ENCODE assay signal across 8 cellular contexts in the genomic region with DNA sequence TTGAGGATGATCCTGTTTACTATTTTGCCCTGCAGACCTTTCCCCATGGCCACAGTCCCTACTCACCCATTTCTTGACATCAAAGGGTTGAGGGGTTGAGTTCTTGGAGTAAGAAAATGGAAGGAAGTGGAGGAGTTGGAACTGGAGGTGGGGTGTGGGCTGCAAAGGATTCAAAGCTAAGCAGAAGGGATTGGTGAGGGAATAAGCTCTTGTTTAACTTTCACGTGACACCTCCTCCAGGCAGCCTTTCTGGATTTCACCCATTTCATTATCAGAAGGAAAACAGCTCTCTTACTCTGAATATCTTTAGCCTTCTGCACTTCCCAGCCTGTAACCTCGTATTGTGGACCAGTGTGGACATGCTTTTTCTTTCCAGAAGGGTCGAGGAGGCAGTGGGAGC. TPM values are rescaled to one million over a fixed set of nuclear protein-coding genes. Genes with fewer than 3 reads are reported as not detected.
DNase-seq lines count a peak whose midpoint lies in the region; TF ChIP-seq lines count a peak whose summit lies in the region.

No MANE protein-coding gene starts in this region.

- peak overlapping the region; percentile 80 for H3K18ac ChIP-seq in neuronal stem cell (ENCODE audit: low read length)

- no peaks in the 10 kb centered on the region for H3K27me3 Mint-ChIP-seq in CD4-positive, alpha-beta memory T cell
- H3K27me3 Mint-ChIP-seq in chondrocyte (ENCODE audit: low read depth) (no peaks in the 10 kb centered on the region), Caco-2 (ENCODE audit: insufficient read depth, unreplicated experiment) (no peaks in the 10 kb centered on the region)

- H3K9me3 ChIP-seq in CD4-positive, alpha-beta memory T cell (ENCODE audit: control insufficient read depth in 1 of 2, low read length in 2 of 2): no peaks in the 10 kb centered on the region
- H3K9me3 ChIP-seq in Loucy (ENCODE audit: insufficient read depth, low read depth, low read length) (no peaks in the 10 kb centered on the region), neuronal stem cell (replicated peaks in 1 of 2; ENCODE audit: control insufficient read depth in 2 of 2, insufficient read depth in 1 of 2, low read depth in 1 of 2, low read length in 2 of 2) (peaks cover 0 to 2% of the 10 kb centered on the region in 2 donors), Caco-2 (no peaks in the 10 kb centered on the region)

- no peak overlapping the region for H2AK5ac ChIP-seq in neuronal stem cell (ENCODE audit: low read depth, low read length)

- intact Hi-C loops in CD4-positive, alpha-beta memory T cell (cut with micrococcal nuclease): loop anchor here (1.0 kb wide), 4 partner anchors 14 to 47 kb away; a partner anchor contains a TSS
- intact Hi-C loops in Caco-2 (cut with micrococcal nuclease; ENCODE audit: unreplicated experiment): no loop called here

- no peak overlapping the region for H2BK5ac ChIP-seq in neuronal stem cell (ENCODE audit: low read length)

- H3K4me1 Mint-ChIP-seq in CD4-positive, alpha-beta memory T cell: peaks cover 15 to 41% (median 28%) of the 10 kb centered on the region in 4 donors
- H3K4me1 Mint-ChIP-seq in chondrocyte (ENCODE audit: low read depth): peaks cover 7% of the 10 kb centered on the region
- peaks cover 9% of the 10 kb centered on the region for H3K4me1 Mint-ChIP-seq in Caco-2 (ENCODE audit: low read depth, unreplicated experiment)

- H3K79me2 ChIP-seq in Loucy (ENCODE audit: insufficient read depth, low read length): peaks cover 8% of the 10 kb centered on the region; the same call in 1 of the 2 replicates

- H2BK12ac ChIP-seq in neuronal stem cell (ENCODE audit: low read length): no peak overlapping the region

- no peak overlapping the region for H3K14ac ChIP-seq in neuronal stem cell (ENCODE audit: low read length)

- H3K9me3 Mint-ChIP-seq in CD4-positive, alpha-beta memory T cell: no peaks in the 10 kb centered on the region
- no peaks in the 10 kb centered on the region for H3K9me3 Mint-ChIP-seq in chondrocyte (ENCODE audit: low read depth)
- no peaks in the 10 kb centered on the region for H3K9me3 Mint-ChIP-seq in Caco-2 (ENCODE audit: unreplicated experiment)

- H4K20me1 ChIP-seq in Loucy (ENCODE audit: insufficient read depth, low read length, poor library complexity, severe bottlenecking): no peaks in the 10 kb centered on the region

- H3K27ac ChIP-seq in CD4-positive, alpha-beta memory T cell (ENCODE audit: low read depth, low read length): peak overlapping the region; percentile 63
- no peak overlapping the region for H3K27ac ChIP-seq in neuronal stem cell (replicated peaks; ENCODE audit: low read length)

- H3K36me3 ChIP-seq in CD4-positive, alpha-beta memory T cell (ENCODE audit: insufficient read depth, low read length): no peaks in the 10 kb centered on the region
- H3K36me3 ChIP-seq in Loucy (ENCODE audit: insufficient read depth, low read length) (no peaks in the 10 kb centered on the region), neuronal stem cell (replicated peaks in 1 of 2; ENCODE audit: control insufficient read depth in 2 of 2, insufficient read depth in 2 of 2, low read length in 2 of 2) (peaks cover 0 to 3% of the 10 kb centered on the region in 2 donors), Caco-2 (ENCODE audit: control insufficient read depth, insufficient read depth, low read length) (no peaks in the 10 kb centered on the region)

- BruUV-seq in Caco-2 (replicated peaks; lab: Mats Ljungman, UMichigan): no TSS peak

- H3K4me2 ChIP-seq in Loucy (ENCODE audit: low read depth, low read length, poor library complexity, severe bottlenecking) (peak overlapping the region; percentile 94), neuronal stem cell (ENCODE audit: insufficient read depth, low read length, poor library complexity, severe bottlenecking) (peak overlapping the region; percentile 86)

- H3K4me1 ChIP-seq in CD4-positive, alpha-beta memory T cell (ENCODE audit: insufficient read depth, low read length): peaks cover 24% of the 10 kb centered on the region
- H3K4me1 ChIP-seq in Loucy (ENCODE audit: insufficient read depth, low read length, poor library complexity, severe bottlenecking): peaks cover 16% of the 10 kb centered on the region
- H3K4me1 ChIP-seq in neuronal stem cell (ENCODE audit: control insufficient read depth in 2 of 2, insufficient read depth in 1 of 2, low read depth in 1 of 2, low read length in 2 of 2): peaks cover 2 to 9% of the 10 kb centered on the region in 2 donors
- no peaks in the 10 kb centered on the region for H3K4me1 ChIP-seq in Caco-2

- no peaks in the 10 kb centered on the region for H3K9me2 ChIP-seq in Loucy (replicated peaks; ENCODE audit: low read depth, low read length)

- H2BK15ac ChIP-seq in neuronal stem cell (ENCODE audit: low read length): no peak overlapping the region

- no peak overlapping the region for H4K8ac ChIP-seq in neuronal stem cell (ENCODE audit: low read depth, low read length)

- no CpG with 5 or more reads among the region's 3 CpGs for WGBS in neuronal stem cell (ENCODE audit: extremely low coverage in 2 of 2, insufficient read length in 2 of 2, insufficient replicate concordance in 1 of 2), 2 donors

- H2AFZ ChIP-seq in Loucy (ENCODE audit: low read length) (peak overlapping the region; percentile 68; the same call in 1 of the 2 replicates), neuronal stem cell (ENCODE audit: low read length) (peak overlapping the region; percentile 90)

- POLR2A ChIA-PET in CD4-positive, alpha-beta memory T cell (lab: Charles Lee; ENCODE audit: partially characterized antibody): interaction anchor here (0.6 to 5.4 kb wide), 17 partner anchors 9 to 197 kb away, joined by 3 to 64 read pairs (median 4); a partner anchor contains a TSS
- POLR2A ChIA-PET in Caco-2 (lab: Charles Lee): interaction anchor here (0.5 kb wide), 1 partner anchor 192 kb away, joined by 3 read pairs; no protein-coding TSS in a partner anchor

- H2BK120ac ChIP-seq in neuronal stem cell (ENCODE audit: low read depth, low read length): no peak overlapping the region

- peak overlapping the region in 6 of 7 donors; percentile 45 to 89 (median 81) for H3K27ac Mint-ChIP-seq in CD4-positive, alpha-beta memory T cell
- H3K27ac Mint-ChIP-seq in chondrocyte (ENCODE audit: unreplicated experiment): no peak overlapping the region
- no peak overlapping the region for H3K27ac Mint-ChIP-seq in Caco-2 (ENCODE audit: unreplicated experiment)

- CTCF ChIA-PET in CD4-positive, alpha-beta memory T cell (lab: Charles Lee; ENCODE audit: partially characterized antibody): interaction anchor here (0.6 to 2.6 kb wide), 12 partner anchors 8 to 80 kb away, joined by 3 to 10 read pairs (median 3); a partner anchor contains a TSS
- CTCF ChIA-PET in Caco-2 (lab: Charles Lee): interaction anchor here (1.8 kb wide), 1 partner anchor 14 kb away, joined by 3 read pairs; a partner anchor contains a TSS

- peaks cover 2 to 6% of the 10 kb centered on the region in 2 donors for H3K36me3 Mint-ChIP-seq in CD4-positive, alpha-beta memory T cell
- H3K36me3 Mint-ChIP-seq in chondrocyte (ENCODE audit: low read depth) (peaks cover 3% of the 10 kb centered on the region), Caco-2 (ENCODE audit: insufficient read depth, unreplicated experiment) (peaks cover 7% of the 10 kb centered on the region)

- peak overlapping the region; percentile 36 to 67 for H3K4me3 ChIP-seq in CD4-positive, alpha-beta memory T cell (ENCODE audit: low read length in 2 of 2)
- peak overlapping the region; percentile 80 for H3K4me3 ChIP-seq in Loucy (ENCODE audit: low read length, poor library complexity, severe bottlenecking)
- peak overlapping the region; percentile 21 to 43 for H3K4me3 ChIP-seq in neuronal stem cell (ENCODE audit: low read length in 2 of 2)
- H3K4me3 ChIP-seq in Caco-2 (ENCODE audit: low read depth, low read length): no peak overlapping the region

- no peaks in the 10 kb centered on the region for H3K27me3 ChIP-seq in CD4-positive, alpha-beta memory T cell (ENCODE audit: insufficient read depth, low read length)
- H3K27me3 ChIP-seq in Loucy (ENCODE audit: insufficient read depth, low read length, poor library complexity, severe bottlenecking) (no peaks in the 10 kb centered on the region), neuronal stem cell (ENCODE audit: control insufficient read depth in 3 of 3, insufficient read depth in 3 of 3, low read depth in 1 of 3, low read length in 3 of 3) (no peaks in the 10 kb centered on the region), Caco-2 (replicated peaks; ENCODE audit: control insufficient read depth, insufficient read depth, low read length) (no peaks in the 10 kb centered on the region)

- TF ChIP-seq CTCF in Loucy (conservative IDR thresholded peaks at IDR 0.05; ENCODE audit: low read length) (no peak), chondrocyte (IDR thresholded peaks at IDR 0.05) (no peak), Caco-2 (IDR thresholded peaks at IDR 0.05; ENCODE audit: insufficient read depth in 1 of 2, low read depth in 1 of 2, low read length in 1 of 2, severe bottlenecking in 1 of 2, unreplicated experiment in 1 of 2) (no peak)

- H4K91ac ChIP-seq in neuronal stem cell (ENCODE audit: low read depth, low read length, poor library complexity): no peak overlapping the region

- no peak overlapping the region for H3K4ac ChIP-seq in neuronal stem cell (ENCODE audit: low read length)

- no peaks in the 10 kb centered on the region for H3K79me1 ChIP-seq in neuronal stem cell (ENCODE audit: low read depth, low read length)

- H3F3A ChIP-seq in Loucy (ENCODE audit: low read depth): no peaks in the 10 kb centered on the region; the same call in 1 of the 2 replicates

- H3K23ac ChIP-seq in neuronal stem cell (ENCODE audit: low read depth, low read length, poor library complexity): no peak overlapping the region

- peak overlapping the region; percentile 61 to 83 (median 76) for H3K4me3 Mint-ChIP-seq in CD4-positive, alpha-beta memory T cell
- H3K4me3 Mint-ChIP-seq in chondrocyte (ENCODE audit: unreplicated experiment) (peak overlapping the region; percentile 65), Caco-2 (ENCODE audit: unreplicated experiment) (no peak overlapping the region)

- no peak for DNase-seq in CD4-positive, alpha-beta memory T cell
- DNase-seq in chondrocyte (ENCODE audit: low spot score) (no peak), neuronal stem cell (ENCODE audit: low spot score) (no peak), NCI-H2081 (lab: John Stamatoyannopoulos, UW) (no peak), Caco-2 (no peak)
- no peak for DNase-seq in effector CD4-positive, alpha-beta T cell
- no peak for DNase-seq in stimulated activated CD4-positive, alpha-beta T cell treated with anti-CD3 and anti-CD28 coated beads, Interleukin-4, amount 100 ng/mL, for 24 hours

- H3K9ac ChIP-seq in Loucy (ENCODE audit: low read depth, low read length, poor library complexity, severe bottlenecking) (no peak overlapping the region), neuronal stem cell (ENCODE audit: low read depth, low read length, poor library complexity) (peak overlapping the region; percentile 18)

RNA-seq across cellular contexts. Expression of a gene that starts 13.7 kb away (rescaled TPM):
- total RNA-seq in CD4-positive, alpha-beta memory T cell: 10 to 100 TPM; 13.4 to 15.6 TPM
- 10 to 100 TPM; 24.6 to 32.1 TPM for polyA plus RNA-seq in CD4-positive, alpha-beta memory T cell
- 13.9 to 17.5 TPM (median 17.3 TPM) in 3 replicates for total RNA-seq in chondrocyte
- 24.3 TPM for polyA plus RNA-seq in neuronal stem cell (2013, experiment 1 of 2)
- 22.7 TPM for polyA plus RNA-seq in neuronal stem cell (2013, experiment 2 of 2)
- 24.6 and 24.7 TPM in 2 replicates for total RNA-seq in Caco-2 (2022)

RNA-seq across cellular contexts. Expression of a gene that starts 15.3 kb away (rescaled TPM):
- 1 to 10 TPM; 5.4 to 6.2 TPM for total RNA-seq in CD4-positive, alpha-beta memory T cell
- 1 to 10 TPM in 1 of 2 donors, under 1 TPM in 1; 0.75 to 2.8 TPM for polyA plus RNA-seq in CD4-positive, alpha-beta memory T cell
- total RNA-seq in chondrocyte (0.87 to 2.1 TPM (median 1.8 TPM) in 3 replicates), Caco-2 (2022) (8.1 and 9.7 TPM in 2 replicates)
- polyA plus RNA-seq in neuronal stem cell (2013, experiment 1 of 2): 0.53 TPM
- 0.47 TPM for polyA plus RNA-seq in neuronal stem cell (2013, experiment 2 of 2)

RNA-seq across cellular contexts. Expression of a gene that starts 23.9 kb away (rescaled TPM):
- 10 to 100 TPM in 1 of 2 experiments, 1 to 10 TPM in 1; 7.2 to 10.6 TPM for total RNA-seq in CD4-positive, alpha-beta memory T cell
- polyA plus RNA-seq in CD4-positive, alpha-beta memory T cell: 1 to 10 TPM; 1.3 to 1.6 TPM
- total RNA-seq in chondrocyte (153 to 203 TPM (median 153 TPM) in 3 replicates), Caco-2 (2022) (10.4 and 12.9 TPM in 2 replicates)
- 24.7 TPM for polyA plus RNA-seq in neuronal stem cell (2013, experiment 1 of 2)
- polyA plus RNA-seq in neuronal stem cell (2013, experiment 2 of 2): 24.4 TPM

RNA-seq across cellular contexts. Expression of a gene that starts 30.2 kb away (rescaled TPM):
- total RNA-seq in CD4-positive, alpha-beta memory T cell: not detected
- not detected for polyA plus RNA-seq in CD4-positive, alpha-beta memory T cell
- total RNA-seq in chondrocyte: not detected in 3 replicates
- 0.07 TPM for polyA plus RNA-seq in neuronal stem cell (2013, experiment 1 of 2)
- polyA plus RNA-seq in neuronal stem cell (2013, experiment 2 of 2): 0.04 TPM
- not detected in 2 replicates for total RNA-seq in Caco-2 (2022)

RNA-seq across cellular contexts. Expression of a gene that starts 39.9 kb away (rescaled TPM):
- total RNA-seq in CD4-positive, alpha-beta memory T cell: 1 to 10 TPM; 1.6 to 2.1 TPM
- polyA plus RNA-seq in CD4-positive, alpha-beta memory T cell: under 1 TPM; 0.36 to 0.77 TPM
- total RNA-seq in chondrocyte (0.57 to 1.2 TPM (median 0.82 TPM) in 3 replicates), Caco-2 (2022) (1.4 and 1.5 TPM in 2 replicates)
- polyA plus RNA-seq in neuronal stem cell (2013, experiment 1 of 2): 1.2 TPM
- 1.1 TPM for polyA plus RNA-seq in neuronal stem cell (2013, experiment 2 of 2)

Comparison
In these comparisons a context has a peak if more than half of its experiments do, and no peak if none do; other contexts are left out.
1. H3K27ac Mint-ChIP-seq: peak in CD4-positive, alpha-beta memory T cell (6 of 7); none in chondrocyte (single experiment) and Caco-2 (single experiment).
2. RNA of a gene that starts 23.9 kb away (total RNA-seq): 153 to 203 TPM in chondrocyte; 10.4 to 12.9 TPM in Caco-2 and 7.2 to 10.6 TPM in CD4-positive, alpha-beta memory T cell; every median in the first group is over 10 times any median in the second.